In the genomic region with DNA sequence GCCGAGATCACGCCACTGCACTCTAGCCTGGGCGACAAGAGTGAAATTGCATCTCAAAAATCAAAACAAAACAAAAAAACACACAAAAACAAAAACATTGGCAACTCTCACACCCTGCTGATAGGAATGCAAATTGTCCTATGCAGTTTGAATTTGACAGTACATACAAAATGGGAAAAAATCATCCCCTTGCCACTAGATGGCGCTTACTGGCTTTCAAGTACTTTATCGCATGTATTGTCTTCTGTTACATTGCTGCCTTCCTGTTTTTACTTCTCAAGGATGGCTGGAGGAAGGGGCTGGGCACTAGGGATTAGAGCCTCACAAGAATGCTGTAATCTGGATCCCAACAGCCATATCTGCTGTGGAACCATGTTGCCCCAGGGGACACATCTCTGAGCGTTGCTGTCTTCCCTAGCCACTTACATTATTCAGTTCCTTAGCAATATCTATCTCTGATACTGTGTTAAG, we compare ENCODE assay signal across 1 cellular context.
TF ChIP-seq lines count a peak whose summit lies in the region.

No MANE protein-coding gene starts in this region.

TF ChIP-seq in HepG2, 621 proteins besides CTCF, POLR2A, EP300 and RAD21 (continued from another document):
- TF ChIP-seq, protein P1, sequence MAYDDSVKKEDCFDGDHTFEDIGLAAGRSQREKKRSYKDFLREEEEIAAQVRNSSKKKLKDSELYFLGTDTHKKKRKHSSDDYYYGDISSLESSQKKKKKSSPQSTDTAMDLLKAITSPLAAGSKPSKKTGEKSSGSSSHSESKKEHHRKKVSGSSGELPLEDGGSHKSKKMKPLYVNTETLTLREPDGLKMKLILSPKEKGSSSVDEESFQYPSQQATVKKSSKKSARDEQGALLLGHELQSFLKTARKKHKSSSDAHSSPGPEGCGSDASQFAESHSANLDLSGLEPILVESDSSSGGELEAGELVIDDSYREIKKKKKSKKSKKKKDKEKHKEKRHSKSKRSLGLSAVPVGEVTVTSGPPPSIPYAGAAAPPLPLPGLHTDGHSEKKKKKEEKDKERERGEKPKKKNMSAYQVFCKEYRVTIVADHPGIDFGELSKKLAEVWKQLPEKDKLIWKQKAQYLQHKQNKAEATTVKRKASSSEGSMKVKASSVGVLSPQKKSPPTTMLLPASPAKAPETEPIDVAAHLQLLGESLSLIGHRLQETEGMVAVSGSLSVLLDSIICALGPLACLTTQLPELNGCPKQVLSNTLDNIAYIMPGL (CRISPR knock-in tag; IDR thresholded peaks at IDR 0.05; ENCODE audit: borderline replicate concordance in 1 of 2, low read depth in 1 of 2), result peak; percentile 29 to 70; a peak in 1 of 4 replicates
- TF ChIP-seq ERF (CRISPR knock-in tag; IDR thresholded peaks at IDR 0.05) (peak; percentile 42; the same call in 1 of the 2 replicates), RFXAP (CRISPR knock-in tag; IDR thresholded peaks at IDR 0.05; ENCODE audit: borderline replicate concordance) (no peak), SP1 (IDR thresholded peaks at IDR 0.05) (no peak), SP1 (CRISPR knock-in tag; IDR thresholded peaks at IDR 0.05) (no peak), ZFP41 (CRISPR knock-in tag; IDR thresholded peaks at IDR 0.05; ENCODE audit: borderline replicate concordance) (no peak), ATAD3A (CRISPR knock-in tag; IDR thresholded peaks at IDR 0.05) (no peak), TEAD3 (CRISPR knock-in tag; optimal IDR thresholded peaks at IDR 0.05; ENCODE audit: borderline replicate concordance) (peak; percentile 97), LCORL (IDR thresholded peaks at IDR 0.05) (no peak), LCORL (CRISPR knock-in tag; IDR thresholded peaks at IDR 0.05) (peak; percentile 47; the same call in 1 of the 2 replicates), SMC3 (IDR thresholded peaks at IDR 0.05; ENCODE audit: low read length) (peak; percentile 87), NFIC (IDR thresholded peaks at IDR 0.05; ENCODE audit: low read length) (no peak), SIN3B (IDR thresholded peaks at IDR 0.05; ENCODE audit: low read length) (no peak), HOXA9 (CRISPR knock-in tag; IDR thresholded peaks at IDR 0.05; ENCODE audit: borderline replicate concordance) (no peak), HBP1 (CRISPR knock-in tag; IDR thresholded peaks at IDR 0.05; ENCODE audit: low read depth) (no peak), STAG1 (CRISPR knock-in tag; IDR thresholded peaks at IDR 0.05) (peak; percentile 90), RBFOX2 (IDR thresholded peaks at IDR 0.05; ENCODE audit: low read depth, low read length) (no peak), ZNF205 (CRISPR knock-in tag; IDR thresholded peaks at IDR 0.05) (peak; percentile 17; the same call in 1 of the 2 replicates), GATAD2A (CRISPR knock-in tag; IDR thresholded peaks at IDR 0.05) (peak; percentile 38; the same call in 1 of the 2 replicates), MIXL1 (CRISPR knock-in tag; IDR thresholded peaks at IDR 0.05) (peak; percentile 38; the same call in 1 of the 2 replicates), ZNF703 (CRISPR knock-in tag; IDR thresholded peaks at IDR 0.05; ENCODE audit: borderline replicate concordance) (no peak)
- TF ChIP-seq, protein P2, sequence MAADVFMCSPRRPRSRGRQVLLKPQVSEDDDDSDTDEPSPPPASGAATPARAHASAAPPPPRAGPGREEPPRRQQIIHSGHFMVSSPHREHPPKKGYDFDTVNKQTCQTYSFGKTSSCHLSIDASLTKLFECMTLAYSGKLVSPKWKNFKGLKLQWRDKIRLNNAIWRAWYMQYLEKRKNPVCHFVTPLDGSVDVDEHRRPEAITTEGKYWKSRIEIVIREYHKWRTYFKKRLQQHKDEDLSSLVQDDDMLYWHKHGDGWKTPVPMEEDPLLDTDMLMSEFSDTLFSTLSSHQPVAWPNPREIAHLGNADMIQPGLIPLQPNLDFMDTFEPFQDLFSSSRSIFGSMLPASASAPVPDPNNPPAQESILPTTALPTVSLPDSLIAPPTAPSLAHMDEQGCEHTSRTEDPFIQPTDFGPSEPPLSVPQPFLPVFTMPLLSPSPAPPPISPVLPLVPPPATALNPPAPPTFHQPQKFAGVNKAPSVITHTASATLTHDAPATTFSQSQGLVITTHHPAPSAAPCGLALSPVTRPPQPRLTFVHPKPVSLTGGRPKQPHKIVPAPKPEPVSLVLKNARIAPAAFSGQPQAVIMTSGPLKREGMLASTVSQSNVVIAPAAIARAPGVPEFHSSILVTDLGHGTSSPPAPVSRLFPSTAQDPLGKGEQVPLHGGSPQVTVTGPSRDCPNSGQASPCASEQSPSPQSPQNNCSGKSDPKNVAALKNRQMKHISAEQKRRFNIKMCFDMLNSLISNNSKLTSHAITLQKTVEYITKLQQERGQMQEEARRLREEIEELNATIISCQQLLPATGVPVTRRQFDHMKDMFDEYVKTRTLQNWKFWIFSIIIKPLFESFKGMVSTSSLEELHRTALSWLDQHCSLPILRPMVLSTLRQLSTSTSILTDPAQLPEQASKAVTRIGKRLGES (CRISPR knock-in tag; IDR thresholded peaks at IDR 0.05; ENCODE audit: borderline replicate concordance), result no peak
TF ChIP-seq in HepG2: peak in this region for 29.
